16 cellular contexts compared by ENCODE assay signal in genomic region chr11:66846671-66847091, GRCh38. TPM values are rescaled to one million over a fixed set of nuclear protein-coding genes. Genes with fewer than 3 reads are reported as not detected.
DNase-seq lines count a peak whose midpoint lies in the region; ATAC-seq and TF ChIP-seq lines count a peak whose summit lies in the region.
"Had no signal": no experiment of that assay in that cellular context is flagged by ENCODE, and none has a peak within 500 bp of the region (broad histone marks: within the 10 kb centered on the region; RNA-seq: fewer than 3 reads in every experiment).

No MANE protein-coding gene starts in this region.

- no peak overlapping the region for H3K4me3 ChIP-seq in foreskin fibroblast (ENCODE audit: low read depth in 1 of 2, low read length in 2 of 2)
- H3K4me3 ChIP-seq in stomach = no peak overlapping the region
- H3K4me3 ChIP-seq: esophagus muscularis mucosa had no signal

- TF ChIP-seq EP300 in stomach (IDR thresholded peaks at IDR 0.05) = no peak

- peaks cover 5 to 7% of the 10 kb centered on the region in 2 donors for H3K36me3 Mint-ChIP-seq in activated T-cell treated with anti-CD3 and anti-CD28 coated beads, Interleukin-2, amount 50 U/mL, for 72 hours (ENCODE audit: insufficient read depth in 2 of 2)
- H3K36me3 Mint-ChIP-seq in activated CD4-positive, alpha-beta memory T cell treated with anti-CD3 and anti-CD28 coated beads for 36 hours = peaks cover 20% of the 10 kb centered on the region
- H3K36me3 Mint-ChIP-seq: naive B cell had no signal

- H3K4me3 Mint-ChIP-seq in activated T-cell treated with anti-CD3 and anti-CD28 coated beads, Interleukin-2, amount 50 U/mL, for 72 hours = no peak overlapping the region
- no peak overlapping the region for H3K4me3 Mint-ChIP-seq in activated CD4-positive, alpha-beta memory T cell treated with anti-CD3 and anti-CD28 coated beads for 36 hours
- H3K4me3 Mint-ChIP-seq: activated CD8-positive, alpha-beta T cell treated with anti-CD3 and anti-CD28 coated beads, Interleukin-2, amount 10 ng/mL, durations not matched to agents 7 days and 5 days; activated naive CD4-positive, alpha-beta T cell treated with anti-CD3 and anti-CD28 coated beads, Interleukin-2, amount 10 ng/mL, durations not matched to agents 7 days and 5 days; central memory CD8-positive, alpha-beta T cell had no signal

- H3K4me1 Mint-ChIP-seq in activated T-cell treated with anti-CD3 and anti-CD28 coated beads, Interleukin-2, amount 50 U/mL, for 72 hours (ENCODE audit: low read depth) = peaks cover 27% of the 10 kb centered on the region
- H3K4me1 Mint-ChIP-seq in activated CD4-positive, alpha-beta memory T cell treated with anti-CD3 and anti-CD28 coated beads for 36 hours (ENCODE audit: low read depth) = peaks cover 26% of the 10 kb centered on the region

- no peaks in the 10 kb centered on the region for H3K9me3 Mint-ChIP-seq in activated T-cell treated with anti-CD3 and anti-CD28 coated beads, Interleukin-2, amount 50 U/mL, for 72 hours
- H3K9me3 Mint-ChIP-seq in activated CD4-positive, alpha-beta memory T cell treated with anti-CD3 and anti-CD28 coated beads for 36 hours = no peaks in the 10 kb centered on the region
- H3K9me3 Mint-ChIP-seq: activated naive CD4-positive, alpha-beta T cell treated with anti-CD3 and anti-CD28 coated beads, Interleukin-2, amount 10 ng/mL, durations not matched to agents 7 days and 5 days; central memory CD8-positive, alpha-beta T cell; naive B cell had no signal

- no peaks in the 10 kb centered on the region for H3K27me3 Mint-ChIP-seq in activated T-cell treated with anti-CD3 and anti-CD28 coated beads, Interleukin-2, amount 50 U/mL, for 72 hours (ENCODE audit: low read depth)
- H3K27me3 Mint-ChIP-seq in activated CD4-positive, alpha-beta memory T cell treated with anti-CD3 and anti-CD28 coated beads for 36 hours = no peaks in the 10 kb centered on the region
- H3K27me3 Mint-ChIP-seq: activated naive CD4-positive, alpha-beta T cell treated with anti-CD3 and anti-CD28 coated beads, Interleukin-2, amount 10 ng/mL, durations not matched to agents 7 days and 5 days; central memory CD8-positive, alpha-beta T cell; naive B cell had no signal

- H3K36me3 ChIP-seq in stomach = peaks cover 21 to 53% (median 51%) of the 10 kb centered on the region in 4 donors

- POLR2A ChIA-PET in activated CD4-positive, alpha-beta memory T cell treated with anti-CD3 and anti-CD28 coated beads for 36 hours (lab: Charles Lee) = interaction anchor here (1.3 to 1.6 kb wide), 2 partner anchors 9 to 208 kb away, joined by 3 to 5 read pairs; partner anchors contain the start of gene RBM4

- WGBS in stomach, 5 donors = 60 to 95% (median 92%) methylated on average over 1 to 4 of the region's 4 CpGs

- CTCF ChIA-PET in activated CD4-positive, alpha-beta memory T cell treated with anti-CD3 and anti-CD28 coated beads for 36 hours (lab: Charles Lee) = interaction anchor here (0.6 kb wide), 1 partner anchor 228 kb away, joined by 3 read pairs; no protein-coding TSS in a partner anchor

- H3K27me3 ChIP-seq in stomach = no peaks in the 10 kb centered on the region
- H3K27me3 ChIP-seq: esophagus muscularis mucosa had no signal

- DNase-seq in activated T-cell treated with anti-CD3 and anti-CD28 coated beads, Interleukin-2, amount 50 U/mL, for 1 hour = peak; percentile 13
- no peak for DNase-seq in activated T-cell treated with anti-CD3 and anti-CD28 coated beads, Interleukin-2, amount 50 U/mL, for 72 hours
- no peak for DNase-seq in activated CD4-positive, alpha-beta memory T cell treated with anti-CD3 and anti-CD28 coated beads for 36 hours
- peak; percentile 56 to 67 for DNase-seq in foreskin fibroblast
- peak; percentile 24 for DNase-seq in stomach
- no peak for DNase-seq in T-helper 1 cell
- no peak for DNase-seq in HK-2 (ENCODE audit: unreplicated experiment)
- DNase-seq: ACHN; activated CD8-positive, alpha-beta T cell treated with anti-CD3 and anti-CD28 coated beads, Interleukin-2, amount 10 ng/mL, durations not matched to agents 7 days and 5 days; activated naive CD4-positive, alpha-beta T cell treated with anti-CD3 and anti-CD28 coated beads, Interleukin-2, amount 10 ng/mL, durations not matched to agents 7 days and 5 days; naive B cell; NCI-H2081; T1000 had no signal

- no peak for TF ChIP-seq POLR2A in stomach (IDR thresholded peaks at IDR 0.05)

- peaks cover 19 to 34% (median 25%) of the 10 kb centered on the region in 4 donors for H3K4me1 ChIP-seq in stomach

- no peak overlapping the region for H3K27ac Mint-ChIP-seq in activated T-cell treated with anti-CD3 and anti-CD28 coated beads, Interleukin-2, amount 50 U/mL, for 72 hours
- peak overlapping the region; percentile 8 for H3K27ac Mint-ChIP-seq in activated CD4-positive, alpha-beta memory T cell treated with anti-CD3 and anti-CD28 coated beads for 36 hours
- H3K27ac Mint-ChIP-seq: activated CD8-positive, alpha-beta T cell treated with anti-CD3 and anti-CD28 coated beads, Interleukin-2, amount 10 ng/mL, durations not matched to agents 7 days and 5 days had no signal

- no peak overlapping the region for H3K27ac ChIP-seq in stomach
- H3K27ac ChIP-seq: esophagus muscularis mucosa had no signal

- TF ChIP-seq CTCF in foreskin fibroblast (IDR thresholded peaks at IDR 0.05; ENCODE audit: low read depth, low read length) (no peak), stomach (IDR thresholded peaks at IDR 0.05) (no peak)

- no peak for ATAC-seq in activated T-cell treated with anti-CD3 and anti-CD28 coated beads, Interleukin-2, amount 50 U/mL, for 72 hours (replicated peaks in 1 of 2)
- no peak for ATAC-seq in HG02642 (IDR thresholded peaks at IDR 0.05; ENCODE audit: poor library complexity, unreplicated experiment)
- ATAC-seq: activated CD8-positive, alpha-beta T cell treated with anti-CD3 and anti-CD28 coated beads, Interleukin-2, amount 10 ng/mL, durations not matched to agents 7 days and 5 days had no signal

- intact Hi-C loops in activated CD4-positive, alpha-beta memory T cell treated with anti-CD3 and anti-CD28 coated beads for 36 hours (cut with micrococcal nuclease) = no loop called here
- intact Hi-C loops in stomach (cut with DNase I; ENCODE audit: low total_unique reads) = no loop called here

- no peaks in the 10 kb centered on the region for H3K9me3 ChIP-seq in stomach

RNA-seq across cellular contexts. Expression of gene RCE1, which starts 3.4 kb away (rescaled TPM):
- total RNA-seq in activated T-cell treated with anti-CD3 and anti-CD28 coated beads, Interleukin-2, amount 50 U/mL, for 72 hours = 10 to 100 TPM; 27.2 to 29.6 TPM
- 10 to 100 TPM; 22.5 to 24.4 TPM for total RNA-seq in activated CD4-positive, alpha-beta memory T cell treated with anti-CD3 and anti-CD28 coated beads for 36 hours
- 100 to 1,000 TPM in 1 of 5 donors, 10 to 100 TPM in 2, 1 to 10 TPM in 1, under 1 TPM in 1; 0.58 to 124 (median 19.4) TPM for total RNA-seq in stomach
- polyA plus RNA-seq in stomach = 10 to 100 TPM in 2 of 3 donors, 1 to 10 TPM in 1; 9.7 to 22.5 (median 10.1) TPM

RNA-seq across cellular contexts. Expression of gene LRFN4, which starts 10.2 kb away (rescaled TPM):
- total RNA-seq in activated T-cell treated with anti-CD3 and anti-CD28 coated beads, Interleukin-2, amount 50 U/mL, for 72 hours = 10 to 100 TPM; 13.4 to 18.3 TPM
- 10 to 100 TPM; 24.6 to 29.8 TPM for total RNA-seq in activated CD4-positive, alpha-beta memory T cell treated with anti-CD3 and anti-CD28 coated beads for 36 hours
- 10 to 100 TPM in 4 of 5 donors, 1 to 10 TPM in 1; 7.3 to 37.9 (median 19.2) TPM for total RNA-seq in stomach
- 10 to 100 TPM in 1 of 3 donors, 1 to 10 TPM in 2; 2.1 to 12.7 (median 7.9) TPM for polyA plus RNA-seq in stomach

Comparison
In these comparisons a context has a peak if more than half of its experiments do, and no peak if none do; other contexts are left out.
1. DNase-seq: peak in activated T-cell treated with anti-CD3 and anti-CD28 coated beads, Interleukin-2, amount 50 U/mL, for 1 hour (single experiment), foreskin fibroblast (2 of 2) and stomach (single experiment); none in activated T-cell treated with anti-CD3 and anti-CD28 coated beads, Interleukin-2, amount 50 U/mL, for 72 hours (0 of 2), activated CD4-positive, alpha-beta memory T cell treated with anti-CD3 and anti-CD28 coated beads for 36 hours (single experiment), T-helper 1 cell (0 of 5) and HK-2 (single experiment).